11 cellular contexts compared by ENCODE assay signal in the genomic region with DNA sequence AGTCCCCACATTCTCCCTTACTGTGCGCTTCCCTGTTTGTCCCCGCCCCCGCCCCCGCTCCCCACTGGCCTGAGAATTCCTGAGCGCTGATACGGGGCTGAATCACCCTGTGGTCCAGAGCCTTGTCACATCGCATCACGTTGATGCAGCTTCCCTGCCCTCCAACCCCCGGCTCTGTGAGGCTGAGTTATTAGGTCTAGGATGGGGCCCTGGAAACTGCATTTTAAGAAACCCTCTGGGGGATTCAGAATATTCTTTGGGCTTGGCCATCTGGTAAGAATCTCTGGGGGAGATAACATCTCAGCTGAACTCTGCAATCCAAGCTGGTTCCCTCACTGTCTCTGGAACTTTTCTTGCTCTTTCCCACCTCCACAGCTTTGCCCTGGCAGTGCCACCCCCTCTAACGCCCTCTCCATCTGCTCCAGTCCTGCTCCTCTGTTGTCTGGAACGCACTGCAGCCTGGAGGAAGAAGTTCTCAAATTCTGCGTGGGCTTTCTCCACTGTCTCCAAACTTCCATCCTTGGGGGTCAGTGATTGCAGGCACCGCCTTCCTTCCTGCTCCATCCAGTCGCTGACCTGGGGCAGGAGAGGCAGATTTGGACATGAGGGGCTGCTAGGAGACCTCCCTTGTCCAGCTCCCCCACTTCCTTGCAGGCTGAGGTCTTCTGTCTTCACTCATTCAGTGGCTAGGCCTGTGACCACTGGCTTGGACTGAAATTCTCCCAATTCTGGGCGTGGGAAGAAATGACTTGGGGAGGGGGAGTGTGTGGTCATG. TPM values are rescaled to one million over a fixed set of nuclear protein-coding genes. Genes with fewer than 3 reads are reported as not detected.
DNase-seq lines count a peak whose midpoint lies in the region; ATAC-seq and TF ChIP-seq lines count a peak whose summit lies in the region.
"Had no signal": no experiment of that assay in that cellular context is flagged by ENCODE, and none has a peak within 500 bp of the region (broad histone marks: within the 10 kb centered on the region; RNA-seq: fewer than 3 reads in every experiment).

No MANE protein-coding gene starts in this region.

- TF ChIP-seq CTCF in cardiac fibroblast (IDR thresholded peaks at IDR 0.05; ENCODE audit: low read depth, low read length) (no peak), progenitor cell of endocrine pancreas (IDR thresholded peaks at IDR 0.05; ENCODE audit: unreplicated experiment) (no peak)

- no peaks in the 10 kb centered on the region for H3K4me1 Mint-ChIP-seq in progenitor cell of endocrine pancreas (ENCODE audit: low read depth)
- H3K4me1 Mint-ChIP-seq: activated naive CD4-positive, alpha-beta T cell treated with anti-CD3 and anti-CD28 coated beads, Interleukin-2, amount 10 ng/mL, durations not matched to agents 7 days and 5 days had no signal

- H3K27me3 Mint-ChIP-seq in progenitor cell of endocrine pancreas, result peaks cover 12% of the 10 kb centered on the region

- H3K9me3 Mint-ChIP-seq in progenitor cell of endocrine pancreas (ENCODE audit: low read depth), result no peaks in the 10 kb centered on the region
- H3K9me3 Mint-ChIP-seq: activated naive CD4-positive, alpha-beta T cell treated with anti-CD3 and anti-CD28 coated beads, Interleukin-2, amount 10 ng/mL, durations not matched to agents 7 days and 5 days had no signal

- H3K36me3 Mint-ChIP-seq in progenitor cell of endocrine pancreas (ENCODE audit: insufficient read depth), result no peaks in the 10 kb centered on the region
- H3K36me3 Mint-ChIP-seq: activated naive CD4-positive, alpha-beta T cell treated with anti-CD3 and anti-CD28 coated beads, Interleukin-2, amount 10 ng/mL, durations not matched to agents 7 days and 5 days had no signal

- H3K4me3 Mint-ChIP-seq in progenitor cell of endocrine pancreas (ENCODE audit: low read depth), result no peak overlapping the region
- H3K4me3 Mint-ChIP-seq: activated naive CD4-positive, alpha-beta T cell treated with anti-CD3 and anti-CD28 coated beads, Interleukin-2, amount 10 ng/mL, durations not matched to agents 7 days and 5 days; T-helper 17 cell had no signal

- peak; percentile 95 for DNase-seq in 8988T
- peak; percentile 98 for DNase-seq in HS-27A (ENCODE audit: low read depth)
- peak; percentile 89 to 93 for DNase-seq in cardiac fibroblast (ENCODE audit: low read depth in 2 of 2)
- peak; percentile 92 for DNase-seq in kidney tubule cell (ENCODE audit: low spot score)
- no peak for DNase-seq in progenitor cell of endocrine pancreas (ENCODE audit: low spot score, unreplicated experiment)
- no peak for DNase-seq in NCI-H82 treated with DMSO at 0.1 percent for 48 hours (lab: John Stamatoyannopoulos, UW; ENCODE audit: unreplicated experiment)
- no peak for DNase-seq in stimulated activated CD4-positive, alpha-beta T cell treated with anti-CD3 and anti-CD28 coated beads, Interleukin-4, amount 100 ng/mL, for 4 hours
- DNase-seq: activated naive CD4-positive, alpha-beta T cell treated with anti-CD3 and anti-CD28 coated beads, Interleukin-2, amount 10 ng/mL, durations not matched to agents 7 days and 5 days; BE2C; T-helper 17 cell had no signal

- no peak overlapping the region for H3K4me3 ChIP-seq in cardiac fibroblast (replicated peaks in 1 of 2; ENCODE audit: low read depth in 2 of 2, low read length in 2 of 2)

- H3K27ac Mint-ChIP-seq in progenitor cell of endocrine pancreas, result no peak overlapping the region
- H3K27ac Mint-ChIP-seq: activated naive CD4-positive, alpha-beta T cell treated with anti-CD3 and anti-CD28 coated beads, Interleukin-2, amount 10 ng/mL, durations not matched to agents 7 days and 5 days; T-helper 17 cell had no signal

- ATAC-seq in GM18519 (IDR thresholded peaks at IDR 0.05; ENCODE audit: low FRiP score, unreplicated experiment), result no peak
- ATAC-seq: T-helper 17 cell had no signal

RNA-seq across cellular contexts. Expression of a gene that starts 42.6 kb away (rescaled TPM):
- total RNA-seq in progenitor cell of endocrine pancreas, result 0.16 and 0.29 TPM in 2 replicates
- total RNA-seq: T-helper 17 cell had no signal

RNA-seq across cellular contexts. Expression of a gene that starts 52.9 kb away (rescaled TPM):
- 0.72 and 1.3 TPM in 2 replicates for total RNA-seq in progenitor cell of endocrine pancreas

Comparison
In these comparisons a context has a peak if more than half of its experiments do, and no peak if none do; other contexts are left out.
1. DNase-seq: peak in 8988T (single experiment), HS-27A (single experiment), cardiac fibroblast (2 of 2) and kidney tubule cell (single experiment); none in progenitor cell of endocrine pancreas (single experiment), NCI-H82 treated with DMSO at 0.1 percent for 48 hours (single experiment) and stimulated activated CD4-positive, alpha-beta T cell treated with anti-CD3 and anti-CD28 coated beads, Interleukin-4, amount 100 ng/mL, for 4 hours (0 of 2).